In the genomic region with DNA sequence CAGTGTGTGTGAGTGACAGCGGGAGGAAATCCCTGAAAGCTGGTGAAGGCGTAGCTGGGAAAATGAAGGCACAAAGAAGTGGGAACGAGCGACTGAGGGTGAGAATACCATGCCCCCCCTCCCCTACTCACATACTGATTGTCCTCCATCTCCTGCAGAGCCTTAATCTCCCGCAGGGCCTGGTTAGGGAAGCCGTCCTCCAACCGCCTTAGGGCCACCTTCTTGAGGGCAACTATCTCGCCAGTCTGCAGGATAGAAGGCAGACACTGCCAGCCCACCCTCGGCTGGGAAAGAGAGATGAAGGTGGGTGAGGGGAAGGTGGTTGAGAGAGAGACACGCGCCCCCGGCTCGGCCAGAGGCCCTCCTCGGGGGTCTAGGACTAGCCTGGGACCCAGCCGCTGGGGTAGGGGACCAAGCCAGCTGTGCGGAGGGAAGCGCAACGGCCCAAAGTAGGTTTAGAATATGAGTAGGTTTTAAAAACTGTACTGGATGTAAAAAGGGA, we compare ENCODE assay signal across 8 cellular contexts. TPM values are rescaled to one million over a fixed set of nuclear protein-coding genes. Genes with fewer than 3 reads are reported as not detected.
DNase-seq lines count a peak whose midpoint lies in the region; ATAC-seq, FAIRE-seq and TF ChIP-seq lines count a peak whose summit lies in the region.

No MANE protein-coding gene starts in this region.

- no peak for ATAC-seq in HG02642 (IDR thresholded peaks at IDR 0.05; ENCODE audit: poor library complexity, unreplicated experiment)

- CTCF ChIA-PET in mammary epithelial cell (lab: Charles Lee; ENCODE audit: low non-redundant PET): no interaction called here

- H3K4me2 ChIP-seq in mammary epithelial cell (ENCODE audit: insufficient read depth, low read depth, low read length): peak overlapping the region; percentile 92

- H3K27ac ChIP-seq in 22Rv1 (peak overlapping the region; percentile 68), mammary epithelial cell (ENCODE audit: insufficient read depth, low read depth, low read length) (peak overlapping the region; percentile 64)

- peak overlapping the region; percentile 96 for H3K27ac Mint-ChIP-seq in HFFc6

- no peaks in the 10 kb centered on the region for H4K20me1 ChIP-seq in mammary epithelial cell (ENCODE audit: insufficient read depth, low read length)

- peak overlapping the region; percentile 96 for H2AFZ ChIP-seq in mammary epithelial cell (ENCODE audit: low read depth, low read length)

- no peaks in the 10 kb centered on the region for H3K9me3 ChIP-seq in mammary epithelial cell (replicated peaks; ENCODE audit: insufficient read depth, low read length)
- no peaks in the 10 kb centered on the region for H3K9me3 ChIP-seq in mononuclear cell (ENCODE audit: low read depth, low read length)

- H3K36me3 ChIP-seq in mammary epithelial cell (ENCODE audit: insufficient read depth, low read length): no peaks in the 10 kb centered on the region

- no peaks in the 10 kb centered on the region; the same call in none of the 2 replicates for H3K27me3 Mint-ChIP-seq in HFFc6 (ENCODE audit: insufficient read depth)

- peak overlapping the region; percentile 67 for H3K9ac ChIP-seq in mammary epithelial cell (ENCODE audit: insufficient read depth, low read length)

- FAIRE-seq in GM12891 (lab: Jason Lieb, UNC): no peak

- H3K4me1 Mint-ChIP-seq in HFFc6 (ENCODE audit: low read depth): peaks cover 15% of the 10 kb centered on the region

- 78% methylated on average over 3 of the region's 18 CpGs for WGBS in mammary epithelial cell (ENCODE audit: low coverage, missing lambda C conversion rate)

- no peaks in the 10 kb centered on the region for H3K9me3 Mint-ChIP-seq in HFFc6

- H3K79me2 ChIP-seq in mammary epithelial cell (ENCODE audit: insufficient read depth, low read length): no peaks in the 10 kb centered on the region

- H3K27me3 ChIP-seq in mammary epithelial cell (ENCODE audit: insufficient read depth, low read length): no peaks in the 10 kb centered on the region
- no peaks in the 10 kb centered on the region for H3K27me3 ChIP-seq in mononuclear cell (ENCODE audit: insufficient read depth, low read length)

- intact Hi-C loops in mammary epithelial cell (cut with micrococcal nuclease): no loop called here

- BruUV-seq in mammary epithelial cell (replicated peaks; lab: Mats Ljungman, UMichigan): TSS peak; percentile 53

- in situ Hi-C loops in mammary epithelial cell (cut with MboI; ENCODE audit: low sequenced_read_pairs in 2 of 2): loop anchor here in 1 of 2 donors (25.0 kb wide), 1 partner anchor 1038 kb away; no protein-coding TSS in a partner anchor

- TF ChIP-seq CTCF in 22Rv1 (IDR thresholded peaks at IDR 0.05) (no peak), HFFc6 (IDR thresholded peaks at IDR 0.05) (no peak), mammary epithelial cell (conservative IDR thresholded peaks at IDR 0.05 in 1 of 2, IDR thresholded peaks at IDR 0.05 in 1 of 2; ENCODE audit: extremely low read depth in 1 of 2, insufficient read depth in 1 of 2, low read depth in 1 of 2, low read length in 2 of 2) (no peak)

- DNase-seq in HFFc6 (no peak), mammary epithelial cell (peak; percentile 6), NCI-H510A (lab: John Stamatoyannopoulos, UW) (no peak), cortex of kidney (lab: John Stamatoyannopoulos, UW) (no peak), GM12891 (ENCODE audit: insufficient read length, low spot score) (no peak)

- peaks cover 6% of the 10 kb centered on the region for H3K4me1 ChIP-seq in mammary epithelial cell (ENCODE audit: insufficient read depth, low read length)
- H3K4me1 ChIP-seq in mononuclear cell (ENCODE audit: insufficient read depth, low read length): peaks cover 20% of the 10 kb centered on the region

- H3K4me3 Mint-ChIP-seq in HFFc6: peak overlapping the region; percentile 96

- H3K4me3 ChIP-seq in mammary epithelial cell (replicated peaks in 1 of 3; ENCODE audit: insufficient read depth in 1 of 3, low read depth in 2 of 3, low read length in 3 of 3): peak overlapping the region; percentile 54 to 81 (median 71)
- peak overlapping the region; percentile 48 for H3K4me3 ChIP-seq in mononuclear cell (ENCODE audit: low read length)

- TF ChIP-seq POLR2A in GM12891 (IDR thresholded peaks at IDR 0.05; ENCODE audit: low read depth, low read length): no peak

- dilution Hi-C loops in mammary epithelial cell (cut with HindIII; ENCODE audit: low sequenced_read_pairs): no loop called here

- H3K36me3 Mint-ChIP-seq in HFFc6 (ENCODE audit: low read depth): peaks cover 5% of the 10 kb centered on the region; the same call in 1 of the 2 replicates

TF ChIP-seq in GM12891, 5 proteins besides CTCF, POLR2A, EP300 and RAD21:
- TF ChIP-seq POLR2AphosphoS5 (IDR thresholded peaks at IDR 0.05; ENCODE audit: low read depth, low read length) (no peak), PAX5 (IDR thresholded peaks at IDR 0.05; ENCODE audit: insufficient read depth, low read length, severe bottlenecking) (no peak), TAF1 (IDR thresholded peaks at IDR 0.05; ENCODE audit: low read depth, low read length) (no peak), POU2F2 (IDR thresholded peaks at IDR 0.05; ENCODE audit: low read depth, low read length) (no peak), SPI1 (IDR thresholded peaks at IDR 0.05; ENCODE audit: low read depth, low read length) (no peak)
TF ChIP-seq in GM12891: peak in this region for 0.

RNA-seq across cellular contexts. Expression of gene CDK20, which starts 0.5 kb away (rescaled TPM):
- total RNA-seq in HFFc6 (2021; fragmentation: NEBNext Ultra II Directional; extraction: Animal tissue kit (Norgen Biotek cat#: 25700)): 1 to 10 TPM; 3.4 to 4.3 (median 3.8) TPM
- total RNA-seq in mammary epithelial cell: 1 to 10 TPM; 6.7 to 7.7 TPM
- 9.2 TPM for polyA plus RNA-seq in mammary epithelial cell
- polyA minus RNA-seq in mammary epithelial cell: 2.3 TPM
- total RNA-seq in mononuclear cell: 1.4 TPM
- not detected for polyA plus RNA-seq in GM12891 (2012; ENCODE audit: low read depth, missing spikeins)

RNA-seq across cellular contexts. Expression of gene SPATA31C1, which starts 56.1 kb away (rescaled TPM):
- total RNA-seq in HFFc6 (2021; fragmentation: NEBNext Ultra II Directional; extraction: Animal tissue kit (Norgen Biotek cat#: 25700)): not detected
- total RNA-seq in mammary epithelial cell (not detected), mononuclear cell (not detected)
- not detected for polyA plus RNA-seq in mammary epithelial cell
- not detected for polyA minus RNA-seq in mammary epithelial cell
- polyA plus RNA-seq in GM12891 (2012; ENCODE audit: low read depth, missing spikeins): not detected
